Comparison of ENCODE assay signal across 1 cellular context in genomic region chr18:78984941-78985784, GRCh38.
TF ChIP-seq lines count a peak whose summit lies in the region.

No MANE protein-coding gene starts in this region.

TF ChIP-seq in H1, 55 proteins besides CTCF, POLR2A, EP300 and RAD21 (continued from another document):
- TF ChIP-seq USF2 (IDR thresholded peaks at IDR 0.05; ENCODE audit: low read length) (no peak), BRCA1 (IDR thresholded peaks at IDR 0.05; ENCODE audit: low read depth, low read length) (0 out of 2 replicates have a peak, but pooled peaks have one; percentile 20), TAF1 (IDR thresholded peaks at IDR 0.05; ENCODE audit: low read depth, low read length) (0 out of 2 replicates have a peak, but pooled peaks have one; percentile 30)
TF ChIP-seq in H1: peak in this region for 8.
